10 cellular contexts compared by ENCODE assay signal in the genomic region with DNA sequence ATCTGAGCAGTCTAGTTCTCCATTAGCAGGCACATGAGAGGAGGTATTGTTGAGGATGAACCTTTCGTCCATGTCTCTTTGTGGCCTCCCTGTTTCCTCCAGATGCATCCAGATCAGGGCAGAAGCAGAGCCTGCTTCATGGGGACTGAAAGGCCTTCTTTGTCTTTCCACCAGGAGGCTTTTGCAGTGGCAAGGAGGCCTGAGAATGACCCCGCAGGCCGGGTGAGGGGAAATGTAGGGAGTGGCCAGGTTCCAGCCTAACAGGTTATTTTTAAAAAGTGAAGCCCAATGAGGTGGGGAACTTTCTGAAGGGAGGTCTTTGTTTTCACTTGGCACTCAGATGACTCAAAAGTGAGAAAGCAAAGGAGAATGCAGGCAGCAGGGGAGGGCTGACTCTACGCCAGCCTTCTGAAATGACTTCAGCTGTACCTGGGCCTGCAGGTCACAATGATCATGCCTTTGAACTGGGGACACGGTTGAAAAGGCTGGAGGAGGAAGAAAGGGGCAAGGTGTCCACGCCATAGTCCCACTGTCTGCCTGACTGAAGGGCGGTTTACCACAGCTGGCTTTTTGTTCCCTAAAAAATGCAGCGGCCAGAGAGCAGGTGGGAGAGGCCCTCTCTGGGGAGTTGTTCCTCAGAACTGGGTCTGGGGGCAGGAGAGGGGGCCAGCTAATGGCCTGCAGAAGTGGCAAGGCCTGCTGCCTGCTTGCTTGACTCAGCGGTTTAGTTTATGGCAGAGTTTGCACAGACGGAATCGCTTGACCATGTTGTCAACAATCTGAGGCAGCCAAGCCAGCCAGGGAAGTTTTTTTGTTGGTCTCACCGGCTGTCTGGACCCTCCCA. TPM values are rescaled to one million over a fixed set of nuclear protein-coding genes. Genes with fewer than 3 reads are reported as not detected.
DNase-seq lines count a peak whose midpoint lies in the region; ATAC-seq, FAIRE-seq and TF ChIP-seq lines count a peak whose summit lies in the region.
"Had no signal": no experiment of that assay in that cellular context is flagged by ENCODE, and none has a peak within 500 bp of the region (broad histone marks: within the 10 kb centered on the region; RNA-seq: fewer than 3 reads in every experiment).

No MANE protein-coding gene starts in this region.

- H3K79me2 ChIP-seq in OCI-LY3 (ENCODE audit: low read length), result peaks cover 69% of the 10 kb centered on the region

- no peaks in the 10 kb centered on the region for H3K27me3 Mint-ChIP-seq in chondrocyte (ENCODE audit: low read depth)

- H3K27ac ChIP-seq in A549 (peak overlapping the region in 1 of 2 experiments; percentile 54; a peak in 3 of 6 replicates), OCI-LY3 (ENCODE audit: low read length) (peak overlapping the region; percentile 90)

- TF ChIP-seq CTCF in A549 (IDR thresholded peaks at IDR 0.05) (no peak), OCI-LY3 (IDR thresholded peaks at IDR 0.05; ENCODE audit: low read depth, low read length) (peak; percentile 25; the same call in 1 of the 2 replicates), chondrocyte (IDR thresholded peaks at IDR 0.05) (peak; percentile 21)

- CTCF ChIA-PET in A549 (lab: Yijun Ruan, JAX), result interaction anchor here (1.0 to 4.0 kb wide), 2 partner anchors 9 to 47 kb away, joined by 3 to 17 read pairs; no protein-coding TSS in a partner anchor

- H3K9me3 ChIP-seq in A549, result peaks cover 4% of the 10 kb centered on the region; the same call in 1 of the 3 replicates
- H3K9me3 ChIP-seq in OCI-LY3 (ENCODE audit: insufficient read depth, low read length), result no peaks in the 10 kb centered on the region
- no peaks in the 10 kb centered on the region for H3K9me3 ChIP-seq in mucosa of stomach (ENCODE audit: control insufficient read depth, low read length)

- H2AFZ ChIP-seq in OCI-LY3 (ENCODE audit: low read depth, low read length), result no peak overlapping the region

- TF ChIP-seq RAD21 in A549 (conservative IDR thresholded peaks at IDR 0.05 in 1 of 2, IDR thresholded peaks at IDR 0.05 in 1 of 2), result no peak

- H3K4me3 Mint-ChIP-seq in chondrocyte (ENCODE audit: unreplicated experiment), result no peak overlapping the region

- peak; percentile 43 to 65 for DNase-seq in A549 (ENCODE audit: low read depth in 1 of 2, low spot score in 1 of 2)
- DNase-seq in chondrocyte (ENCODE audit: low spot score), result no peak
- DNase-seq in NCI-H1694 treated with DMSO at 0.1 percent for 48 hours (lab: John Stamatoyannopoulos, UW), result no peak
- no peak for DNase-seq in NCI-H2029 treated with DMSO at 0.1 percent for 48 hours (lab: John Stamatoyannopoulos, UW)
- DNase-seq: left cardiac atrium had no signal

- H3K27ac Mint-ChIP-seq in chondrocyte (ENCODE audit: unreplicated experiment), result peak overlapping the region; percentile 66

- peaks cover 5% of the 10 kb centered on the region for H3K36me3 ChIP-seq in OCI-LY3 (replicated peaks; ENCODE audit: low read depth, low read length)
- H3K36me3 ChIP-seq in mucosa of stomach (ENCODE audit: control insufficient read depth, insufficient read depth, low read length), result no peaks in the 10 kb centered on the region

- H3K4me1 ChIP-seq in A549 (peaks cover 32% of the 10 kb centered on the region), OCI-LY3 (ENCODE audit: low read length) (peaks cover 73% of the 10 kb centered on the region), mucosa of stomach (ENCODE audit: control insufficient read depth, insufficient read depth, low read length) (peaks cover 26% of the 10 kb centered on the region)

- peaks cover 1% of the 10 kb centered on the region for H3K36me3 Mint-ChIP-seq in chondrocyte (ENCODE audit: low read depth)

- H3K4me3 ChIP-seq in A549, result no peak overlapping the region
- H3K4me3 ChIP-seq in OCI-LY3 (ENCODE audit: low read length), result peak overlapping the region; percentile 49
- no peak overlapping the region for H3K4me3 ChIP-seq in mucosa of stomach (ENCODE audit: low read length)
- H3K4me3 ChIP-seq: K562 had no signal

- H3K9me3 Mint-ChIP-seq in chondrocyte (ENCODE audit: low read depth), result peaks cover 7% of the 10 kb centered on the region

- POLR2A ChIA-PET in A549 (lab: Yijun Ruan, JAX), result interaction anchor here (1.0 kb wide), 1 partner anchor 29 kb away, joined by 3 read pairs; a partner anchor contains a TSS

- H3K9ac ChIP-seq in OCI-LY3 (ENCODE audit: low read length), result peak overlapping the region; percentile 61
- H3K9ac ChIP-seq in mucosa of stomach (ENCODE audit: low read length), result peak overlapping the region; percentile 16

- ATAC-seq in A549 (peak; percentile 75 to 88), GM18502 (IDR thresholded peaks at IDR 0.05; ENCODE audit: poor library complexity, unreplicated experiment) (peak; percentile 70), HG02870 (IDR thresholded peaks at IDR 0.05; ENCODE audit: unreplicated experiment) (peak; percentile 71)
- ATAC-seq: K562 had no signal

- H4K20me1 ChIP-seq in OCI-LY3 (ENCODE audit: insufficient read depth, low read length), result no peaks in the 10 kb centered on the region

- 53% methylated on average over 12 of the region's 12 CpGs for WGBS in A549 (ENCODE audit: missing lambda C conversion rate)

- no peak for TF ChIP-seq EP300 in A549 (IDR thresholded peaks at IDR 0.05)

- peaks cover 41% of the 10 kb centered on the region for H3K4me1 Mint-ChIP-seq in chondrocyte (ENCODE audit: low read depth)

- H3K27me3 ChIP-seq in OCI-LY3 (ENCODE audit: low read depth, low read length) (no peaks in the 10 kb centered on the region), mucosa of stomach (ENCODE audit: control insufficient read depth, insufficient read depth, low read length) (no peaks in the 10 kb centered on the region)

- TF ChIP-seq POLR2A in A549 (IDR thresholded peaks at IDR 0.05; ENCODE audit: low read length), result no peak

- FAIRE-seq in A549 (lab: Jason Lieb, UNC), result no peak
- FAIRE-seq: K562 had no signal

- H3K4me2 ChIP-seq in A549 (peak overlapping the region; percentile 36), OCI-LY3 (ENCODE audit: low read length) (peak overlapping the region; percentile 71)

TF ChIP-seq in A549, 52 proteins besides CTCF, POLR2A, EP300 and RAD21 (continues in another document):
- no peak for TF ChIP-seq HDAC2 (IDR thresholded peaks at IDR 0.05)
- no peak for TF ChIP-seq KDM1A (IDR thresholded peaks at IDR 0.05; ENCODE audit: low read depth)
- TF ChIP-seq, protein P1, sequence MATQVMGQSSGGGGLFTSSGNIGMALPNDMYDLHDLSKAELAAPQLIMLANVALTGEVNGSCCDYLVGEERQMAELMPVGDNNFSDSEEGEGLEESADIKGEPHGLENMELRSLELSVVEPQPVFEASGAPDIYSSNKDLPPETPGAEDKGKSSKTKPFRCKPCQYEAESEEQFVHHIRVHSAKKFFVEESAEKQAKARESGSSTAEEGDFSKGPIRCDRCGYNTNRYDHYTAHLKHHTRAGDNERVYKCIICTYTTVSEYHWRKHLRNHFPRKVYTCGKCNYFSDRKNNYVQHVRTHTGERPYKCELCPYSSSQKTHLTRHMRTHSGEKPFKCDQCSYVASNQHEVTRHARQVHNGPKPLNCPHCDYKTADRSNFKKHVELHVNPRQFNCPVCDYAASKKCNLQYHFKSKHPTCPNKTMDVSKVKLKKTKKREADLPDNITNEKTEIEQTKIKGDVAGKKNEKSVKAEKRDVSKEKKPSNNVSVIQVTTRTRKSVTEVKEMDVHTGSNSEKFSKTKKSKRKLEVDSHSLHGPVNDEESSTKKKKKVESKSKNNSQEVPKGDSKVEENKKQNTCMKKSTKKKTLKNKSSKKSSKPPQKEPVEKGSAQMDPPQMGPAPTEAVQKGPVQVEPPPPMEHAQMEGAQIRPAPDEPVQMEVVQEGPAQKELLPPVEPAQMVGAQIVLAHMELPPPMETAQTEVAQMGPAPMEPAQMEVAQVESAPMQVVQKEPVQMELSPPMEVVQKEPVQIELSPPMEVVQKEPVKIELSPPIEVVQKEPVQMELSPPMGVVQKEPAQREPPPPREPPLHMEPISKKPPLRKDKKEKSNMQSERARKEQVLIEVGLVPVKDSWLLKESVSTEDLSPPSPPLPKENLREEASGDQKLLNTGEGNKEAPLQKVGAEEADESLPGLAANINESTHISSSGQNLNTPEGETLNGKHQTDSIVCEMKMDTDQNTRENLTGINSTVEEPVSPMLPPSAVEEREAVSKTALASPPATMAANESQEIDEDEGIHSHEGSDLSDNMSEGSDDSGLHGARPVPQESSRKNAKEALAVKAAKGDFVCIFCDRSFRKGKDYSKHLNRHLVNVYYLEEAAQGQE (IDR thresholded peaks at IDR 0.05), result no peak
- TF ChIP-seq FOSB (CRISPR knock-in tag; IDR thresholded peaks at IDR 0.05), result no peak
- no peak for TF ChIP-seq RARB (CRISPR knock-in tag; IDR thresholded peaks at IDR 0.05)
- TF ChIP-seq MAFK (IDR thresholded peaks at IDR 0.05; ENCODE audit: partially characterized antibody), result no peak
- TF ChIP-seq KDM5A (IDR thresholded peaks at IDR 0.05), result no peak
- TF ChIP-seq CBX8 (IDR thresholded peaks at IDR 0.05), result no peak
- TF ChIP-seq HOXB13 (CRISPR knock-in tag; IDR thresholded peaks at IDR 0.05; ENCODE audit: low read depth), result no peak
- TF ChIP-seq, protein P2, sequence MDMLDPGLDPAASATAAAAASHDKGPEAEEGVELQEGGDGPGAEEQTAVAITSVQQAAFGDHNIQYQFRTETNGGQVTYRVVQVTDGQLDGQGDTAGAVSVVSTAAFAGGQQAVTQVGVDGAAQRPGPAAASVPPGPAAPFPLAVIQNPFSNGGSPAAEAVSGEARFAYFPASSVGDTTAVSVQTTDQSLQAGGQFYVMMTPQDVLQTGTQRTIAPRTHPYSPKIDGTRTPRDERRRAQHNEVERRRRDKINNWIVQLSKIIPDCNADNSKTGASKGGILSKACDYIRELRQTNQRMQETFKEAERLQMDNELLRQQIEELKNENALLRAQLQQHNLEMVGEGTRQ (IDR thresholded peaks at IDR 0.05), result no peak
- TF ChIP-seq, protein P3, sequence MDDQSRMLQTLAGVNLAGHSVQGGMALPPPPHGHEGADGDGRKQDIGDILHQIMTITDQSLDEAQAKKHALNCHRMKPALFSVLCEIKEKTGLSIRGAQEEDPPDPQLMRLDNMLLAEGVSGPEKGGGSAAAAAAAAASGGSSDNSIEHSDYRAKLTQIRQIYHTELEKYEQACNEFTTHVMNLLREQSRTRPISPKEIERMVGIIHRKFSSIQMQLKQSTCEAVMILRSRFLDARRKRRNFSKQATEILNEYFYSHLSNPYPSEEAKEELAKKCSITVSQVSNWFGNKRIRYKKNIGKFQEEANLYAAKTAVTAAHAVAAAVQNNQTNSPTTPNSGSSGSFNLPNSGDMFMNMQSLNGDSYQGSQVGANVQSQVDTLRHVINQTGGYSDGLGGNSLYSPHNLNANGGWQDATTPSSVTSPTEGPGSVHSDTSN (IDR thresholded peaks at IDR 0.05), result no peak

RNA-seq across cellular contexts. Expression of a gene that starts 28.7 kb away (rescaled TPM):
- polyA plus RNA-seq in A549 (2011; rRNA removed), result 18.7 and 27.1 TPM in 2 replicates
- polyA plus RNA-seq in A549 (2012; cell fraction: cytosol; rRNA removed), result 35.7 and 42.0 TPM in 2 replicates
- 31.6 and 34.6 TPM in 2 replicates for polyA plus RNA-seq in A549 (2012; cell fraction: nucleus; rRNA removed)
- 12.9 to 15.3 TPM (median 14.2 TPM) in 3 replicates for polyA plus RNA-seq in A549 (2017; fragmentation: RNase III; extraction: RNeasy Plus Mini Kit Qiagen cat#74134 plus additional on column Dnase treatment)
- polyA minus RNA-seq in A549 (2011; rRNA and poly(A)+ RNA removed), result 17.8 and 23.1 TPM in 2 replicates
- total RNA-seq in chondrocyte, result 8.8 to 10.6 TPM (median 9.3 TPM) in 3 replicates

Comparison
In these comparisons a context has a peak if more than half of its experiments do, and no peak if none do; other contexts are left out.
1. DNase-seq: peak in A549 (2 of 2); none in chondrocyte (single experiment), NCI-H1694 treated with DMSO at 0.1 percent for 48 hours (single experiment) and NCI-H2029 treated with DMSO at 0.1 percent for 48 hours (single experiment).
2. Peak in every context shown above with its lines, with median percentiles within 50 percentile points of each other: ATAC-seq.